ENCODE assay signal across 8 cellular contexts in the genomic region with DNA sequence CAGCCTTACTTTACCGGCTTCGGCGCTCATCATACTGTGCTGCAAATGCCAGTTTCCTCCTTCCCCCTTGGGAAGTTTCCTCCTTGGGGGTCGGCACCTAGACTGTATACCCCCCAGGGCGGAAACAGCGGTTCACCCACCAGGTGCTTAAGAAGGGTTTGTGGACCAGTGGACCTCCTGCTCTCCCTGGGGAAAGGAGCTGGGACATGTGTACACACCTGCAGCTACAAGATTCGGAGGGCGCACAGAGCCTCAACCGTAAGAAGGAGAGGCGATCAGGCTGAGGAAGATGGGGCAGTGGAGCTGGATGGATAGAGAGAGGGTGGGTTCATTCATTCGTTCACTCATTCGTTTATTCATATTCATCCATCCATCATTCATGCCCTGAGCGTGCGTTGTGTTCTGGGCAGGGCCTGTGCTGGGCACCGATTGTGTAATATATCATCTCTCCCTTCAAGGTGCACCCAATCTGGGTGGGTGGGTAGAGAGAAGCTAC. TPM values are rescaled to one million over a fixed set of nuclear protein-coding genes. Genes with fewer than 3 reads are reported as not detected.
DNase-seq lines count a peak whose midpoint lies in the region; ATAC-seq and TF ChIP-seq lines count a peak whose summit lies in the region.

No MANE protein-coding gene starts in this region.

- ATAC-seq in HG02970 (IDR thresholded peaks at IDR 0.05; ENCODE audit: low FRiP score, unreplicated experiment) = no peak

- TF ChIP-seq CTCF in kidney epithelial cell (IDR thresholded peaks at IDR 0.05; ENCODE audit: insufficient read depth, low read length, poor library complexity, severe bottlenecking) = no peak
- no peak for TF ChIP-seq CTCF in suprapubic skin (IDR thresholded peaks at IDR 0.05)

- WGBS in suprapubic skin = 64% methylated on average over 15 of the region's 15 CpGs

- DNase-seq in T-helper 1 cell = no peak
- DNase-seq in activated naive CD8-positive, alpha-beta T cell treated with anti-CD3 and anti-CD28 coated beads for 36 hours = no peak
- DNase-seq in kidney epithelial cell (ENCODE audit: low read depth) = no peak
- no peak for DNase-seq in suprapubic skin (ENCODE audit: low spot score in 2 of 2)
- no peak for DNase-seq in stimulated activated CD4-positive, alpha-beta T cell treated with anti-CD3 and anti-CD28 coated beads, Interleukin-12 subunit alpha, Interleukin-12 subunit beta, amount 100 ng/mL, for 4 hours
- DNase-seq in DMS 273 (lab: John Stamatoyannopoulos, UW; ENCODE audit: unreplicated experiment) = no peak

- H3K27me3 ChIP-seq in kidney epithelial cell (ENCODE audit: control insufficient read depth, insufficient read depth, low read length) = no peaks in the 10 kb centered on the region
- no peaks in the 10 kb centered on the region for H3K27me3 ChIP-seq in suprapubic skin

- no peaks in the 10 kb centered on the region for H3K9me3 ChIP-seq in suprapubic skin

- peak overlapping the region; percentile 90 for H3K27ac ChIP-seq in suprapubic skin

- no peaks in the 10 kb centered on the region for H3K9me3 Mint-ChIP-seq in T-helper 1 cell treated with Interleukin-12 subunit alpha and Interleukin-12 subunit beta and Interleukin-4 antibody, amounts not matched to agents 30 μg/mL and 1 μg/mL, for 36 hours
- no peaks in the 10 kb centered on the region for H3K9me3 Mint-ChIP-seq in activated naive CD8-positive, alpha-beta T cell treated with anti-CD3 and anti-CD28 coated beads for 36 hours

- H3K36me3 Mint-ChIP-seq in T-helper 1 cell treated with Interleukin-12 subunit alpha and Interleukin-12 subunit beta and Interleukin-4 antibody, amounts not matched to agents 30 μg/mL and 1 μg/mL, for 36 hours (ENCODE audit: low read depth) = peaks cover 3% of the 10 kb centered on the region
- no peaks in the 10 kb centered on the region for H3K36me3 Mint-ChIP-seq in activated naive CD8-positive, alpha-beta T cell treated with anti-CD3 and anti-CD28 coated beads for 36 hours

- H3K4me3 ChIP-seq in kidney epithelial cell (ENCODE audit: low read depth, low read length) = peak overlapping the region; percentile 86
- H3K4me3 ChIP-seq in suprapubic skin = peak overlapping the region; percentile 82

- peaks cover 54% of the 10 kb centered on the region for H3K4me1 Mint-ChIP-seq in T-helper 1 cell treated with Interleukin-12 subunit alpha and Interleukin-12 subunit beta and Interleukin-4 antibody, amounts not matched to agents 30 μg/mL and 1 μg/mL, for 36 hours (ENCODE audit: low read depth)
- H3K4me1 Mint-ChIP-seq in activated naive CD8-positive, alpha-beta T cell treated with anti-CD3 and anti-CD28 coated beads for 36 hours = peaks cover 61% of the 10 kb centered on the region

- TF ChIP-seq POLR2A in suprapubic skin (IDR thresholded peaks at IDR 0.05) = no peak

- peaks cover 56% of the 10 kb centered on the region for H3K4me1 ChIP-seq in suprapubic skin

- peak overlapping the region; percentile 97 for H3K27ac Mint-ChIP-seq in T-helper 1 cell treated with Interleukin-12 subunit alpha and Interleukin-12 subunit beta and Interleukin-4 antibody, amounts not matched to agents 30 μg/mL and 1 μg/mL, for 36 hours
- peak overlapping the region; percentile 97 for H3K27ac Mint-ChIP-seq in activated naive CD8-positive, alpha-beta T cell treated with anti-CD3 and anti-CD28 coated beads for 36 hours

- no peak for TF ChIP-seq EP300 in suprapubic skin (IDR thresholded peaks at IDR 0.05)

- H3K36me3 ChIP-seq in kidney epithelial cell (ENCODE audit: control insufficient read depth, insufficient read depth, low read length) = no peaks in the 10 kb centered on the region
- H3K36me3 ChIP-seq in suprapubic skin = no peaks in the 10 kb centered on the region

- H3K27me3 Mint-ChIP-seq in T-helper 1 cell treated with Interleukin-12 subunit alpha and Interleukin-12 subunit beta and Interleukin-4 antibody, amounts not matched to agents 30 μg/mL and 1 μg/mL, for 36 hours (ENCODE audit: low read depth) = no peaks in the 10 kb centered on the region
- H3K27me3 Mint-ChIP-seq in activated naive CD8-positive, alpha-beta T cell treated with anti-CD3 and anti-CD28 coated beads for 36 hours = peaks cover 4% of the 10 kb centered on the region

- peak overlapping the region; percentile 96 for H3K4me3 Mint-ChIP-seq in T-helper 1 cell treated with Interleukin-12 subunit alpha and Interleukin-12 subunit beta and Interleukin-4 antibody, amounts not matched to agents 30 μg/mL and 1 μg/mL, for 36 hours
- H3K4me3 Mint-ChIP-seq in activated naive CD8-positive, alpha-beta T cell treated with anti-CD3 and anti-CD28 coated beads for 36 hours = peak overlapping the region; percentile 96

RNA-seq across cellular contexts. Expression of gene ZNF839, which starts 0.7 kb away (rescaled TPM):
- 10 to 100 TPM; 12.9 TPM for total RNA-seq in activated naive CD8-positive, alpha-beta T cell treated with anti-CD3 and anti-CD28 coated beads for 36 hours
- total RNA-seq in kidney epithelial cell (8.8 and 9.8 TPM in 2 replicates), suprapubic skin (10 to 100 TPM in 3 of 4 donors, 1 to 10 TPM in 1; 9.2 to 41.0 (median 17.7) TPM)

RNA-seq across cellular contexts. Expression of gene MOK, which starts 13.9 kb away (rescaled TPM):
- 1 to 10 TPM; 6.5 to 7.4 TPM for total RNA-seq in activated naive CD8-positive, alpha-beta T cell treated with anti-CD3 and anti-CD28 coated beads for 36 hours
- total RNA-seq in kidney epithelial cell = 5.1 and 6.4 TPM in 2 replicates
- 10 to 100 TPM; 13.0 to 25.4 (median 17.0) TPM for total RNA-seq in suprapubic skin

RNA-seq across cellular contexts. Expression of gene CINP, which starts 43.9 kb away (rescaled TPM):
- total RNA-seq in activated naive CD8-positive, alpha-beta T cell treated with anti-CD3 and anti-CD28 coated beads for 36 hours = 10 to 100 TPM; 59.2 to 61.8 TPM
- total RNA-seq in kidney epithelial cell = 32.6 and 33.7 TPM in 2 replicates
- 10 to 100 TPM; 28.3 to 35.1 (median 29.4) TPM for total RNA-seq in suprapubic skin

RNA-seq across cellular contexts. Expression of gene TECPR2, which starts 43.9 kb away (rescaled TPM):
- total RNA-seq in activated naive CD8-positive, alpha-beta T cell treated with anti-CD3 and anti-CD28 coated beads for 36 hours = 1 to 10 TPM; 4.8 to 5.7 TPM
- total RNA-seq in kidney epithelial cell (16.6 and 16.9 TPM in 2 replicates), suprapubic skin (10 to 100 TPM; 12.1 to 22.6 (median 16.8) TPM)
